In genomic region chr7:158543840-158544239, GRCh38 we compare ENCODE assay signal across 17 cellular contexts. TPM values are rescaled to one million over a fixed set of nuclear protein-coding genes. Genes with fewer than 3 reads are reported as not detected.
DNase-seq lines count a peak whose midpoint lies in the region; ATAC-seq and TF ChIP-seq lines count a peak whose summit lies in the region.
"Had no signal": no experiment of that assay in that cellular context is flagged by ENCODE, and none has a peak within 500 bp of the region (broad histone marks: within the 10 kb centered on the region; RNA-seq: fewer than 3 reads in every experiment).

No MANE protein-coding gene starts in this region.

- peak; percentile 9 for DNase-seq in Right ventricle myocardium inferior (ENCODE audit: missing footprints)
- DNase-seq in cardiac septum (ENCODE audit: low spot score): no peak
- peak; percentile 52 for DNase-seq in SIG-M5 (lab: John Stamatoyannopoulos, UW)
- DNase-seq in WTC11 (ENCODE audit: low spot score): no peak
- no peak for DNase-seq in NK-92 treated with Interleukin-12 subunit alpha and Interleukin-12 subunit beta, amount 100 ng/mL, for 24 hours (lab: John Stamatoyannopoulos, UW)
- DNase-seq in dermis blood vessel endothelial cell: no peak
- DNase-seq in NCI-H2081 treated with DMSO at 0.1 percent for 48 hours (lab: John Stamatoyannopoulos, UW): no peak
- DNase-seq in hepatic stellate cell (ENCODE audit: low spot score): no peak
- DNase-seq: 8988T; CD4-positive, alpha-beta memory T cell; DMS153; DMS79; GDM1; HFFc6 had no signal

- no peak for ATAC-seq in Right ventricle myocardium inferior
- no peak for ATAC-seq in WTC11
- ATAC-seq: GM23338, HCT116 had no signal

- peaks cover 8% of the 10 kb centered on the region for H3K4me1 Mint-ChIP-seq in WTC11

- H3K27ac Mint-ChIP-seq in WTC11: 0 out of 2 replicates have a peak overlapping the region, but pooled peaks have one; percentile 22
- H3K27ac Mint-ChIP-seq: CD14-positive monocyte; CD4-positive, alpha-beta memory T cell; GM23338; HFFc6 had no signal

- POLR2A ChIA-PET in WTC11 (lab: Charles Lee): no interaction called here

- CTCF ChIA-PET in WTC11 (lab: Charles Lee): no interaction called here

- H3K27me3 Mint-ChIP-seq in WTC11 (ENCODE audit: low read depth): no peaks in the 10 kb centered on the region; the same call in 1 of the 2 replicates
- H3K27me3 Mint-ChIP-seq: CD4-positive, alpha-beta memory T cell had no signal

- intact Hi-C loops in Right ventricle myocardium inferior (cut with DNase I): no loop called here
- intact Hi-C loops in cardiac septum (cut with DNase I): no loop called here

- no peaks in the 10 kb centered on the region for H3K36me3 Mint-ChIP-seq in WTC11
- H3K36me3 Mint-ChIP-seq: CD14-positive monocyte; CD4-positive, alpha-beta memory T cell had no signal

- H3K4me3 Mint-ChIP-seq in WTC11: no peak overlapping the region
- H3K4me3 Mint-ChIP-seq: CD14-positive monocyte; CD4-positive, alpha-beta memory T cell; GM23338; HFFc6 had no signal

- TF ChIP-seq CTCF in WTC11 (IDR thresholded peaks at IDR 0.05): no peak

- H3K9me3 Mint-ChIP-seq in WTC11: no peaks in the 10 kb centered on the region
- H3K9me3 Mint-ChIP-seq: CD4-positive, alpha-beta memory T cell had no signal

TF ChIP-seq in WTC11, 78 proteins besides CTCF, POLR2A, EP300 and RAD21:
- TF ChIP-seq ATF2 (CRISPR knock-in tag; IDR thresholded peaks at IDR 0.05; ENCODE audit: borderline replicate concordance, low read depth): no peak
- TF ChIP-seq JUN (CRISPR knock-in tag; IDR thresholded peaks at IDR 0.05): no peak
- no peak for TF ChIP-seq NFATC4 (CRISPR knock-in tag; IDR thresholded peaks at IDR 0.05)
- TF ChIP-seq ZNF423 (CRISPR knock-in tag; IDR thresholded peaks at IDR 0.05): no peak
- no peak for TF ChIP-seq MXD4 (CRISPR knock-in tag; IDR thresholded peaks at IDR 0.05; ENCODE audit: borderline replicate concordance)
- no peak for TF ChIP-seq ZNF281 (CRISPR knock-in tag; IDR thresholded peaks at IDR 0.05)
- TF ChIP-seq EMX1 (CRISPR knock-in tag; IDR thresholded peaks at IDR 0.05): no peak
- TF ChIP-seq TEAD1 (CRISPR knock-in tag; IDR thresholded peaks at IDR 0.05): no peak
- TF ChIP-seq PRRX2 (CRISPR knock-in tag; IDR thresholded peaks at IDR 0.05): no peak
- TF ChIP-seq CBFB (CRISPR knock-in tag; IDR thresholded peaks at IDR 0.05; ENCODE audit: low read depth): no peak
- TF ChIP-seq ZNF219 (CRISPR knock-in tag; IDR thresholded peaks at IDR 0.05; ENCODE audit: borderline replicate concordance): no peak
- TF ChIP-seq HMGXB4 (CRISPR knock-in tag; IDR thresholded peaks at IDR 0.05): no peak
- no peak for TF ChIP-seq CREB1 (CRISPR knock-in tag; IDR thresholded peaks at IDR 0.05)

RNA-seq across cellular contexts. Expression of gene PTPRN2, which starts 43.8 kb away (rescaled TPM):
- total RNA-seq in Right ventricle myocardium inferior (1.6 TPM), cardiac septum (0.92 TPM), WTC11 (2021) (2.6 to 4.7 TPM (median 3.9 TPM) in 3 replicates), dermis blood vessel endothelial cell (2.1 and 2.2 TPM in 2 replicates)

Comparison
In these comparisons a context has a peak if more than half of its experiments do, and no peak if none do; other contexts are left out.
1. DNase-seq: peak in Right ventricle myocardium inferior (single experiment) and SIG-M5 (single experiment); none in cardiac septum (single experiment), WTC11 (single experiment), NK-92 treated with Interleukin-12 subunit alpha and Interleukin-12 subunit beta, amount 100 ng/mL, for 24 hours (single experiment), dermis blood vessel endothelial cell (single experiment), NCI-H2081 treated with DMSO at 0.1 percent for 48 hours (single experiment) and hepatic stellate cell (single experiment).